Comparison of ENCODE assay signal across 1 cellular context in genomic region chr4:705278-706082, GRCh38.
TF ChIP-seq lines count a peak whose summit lies in the region.

PCGF3 (plus strand) TSS chr4:705832; CDS start chr4:733681, 27,849 bp downstream.

TF ChIP-seq in GM12878, 131 proteins besides CTCF, POLR2A, EP300 and RAD21 (continued from another document):
- TF ChIP-seq, protein P1, sequence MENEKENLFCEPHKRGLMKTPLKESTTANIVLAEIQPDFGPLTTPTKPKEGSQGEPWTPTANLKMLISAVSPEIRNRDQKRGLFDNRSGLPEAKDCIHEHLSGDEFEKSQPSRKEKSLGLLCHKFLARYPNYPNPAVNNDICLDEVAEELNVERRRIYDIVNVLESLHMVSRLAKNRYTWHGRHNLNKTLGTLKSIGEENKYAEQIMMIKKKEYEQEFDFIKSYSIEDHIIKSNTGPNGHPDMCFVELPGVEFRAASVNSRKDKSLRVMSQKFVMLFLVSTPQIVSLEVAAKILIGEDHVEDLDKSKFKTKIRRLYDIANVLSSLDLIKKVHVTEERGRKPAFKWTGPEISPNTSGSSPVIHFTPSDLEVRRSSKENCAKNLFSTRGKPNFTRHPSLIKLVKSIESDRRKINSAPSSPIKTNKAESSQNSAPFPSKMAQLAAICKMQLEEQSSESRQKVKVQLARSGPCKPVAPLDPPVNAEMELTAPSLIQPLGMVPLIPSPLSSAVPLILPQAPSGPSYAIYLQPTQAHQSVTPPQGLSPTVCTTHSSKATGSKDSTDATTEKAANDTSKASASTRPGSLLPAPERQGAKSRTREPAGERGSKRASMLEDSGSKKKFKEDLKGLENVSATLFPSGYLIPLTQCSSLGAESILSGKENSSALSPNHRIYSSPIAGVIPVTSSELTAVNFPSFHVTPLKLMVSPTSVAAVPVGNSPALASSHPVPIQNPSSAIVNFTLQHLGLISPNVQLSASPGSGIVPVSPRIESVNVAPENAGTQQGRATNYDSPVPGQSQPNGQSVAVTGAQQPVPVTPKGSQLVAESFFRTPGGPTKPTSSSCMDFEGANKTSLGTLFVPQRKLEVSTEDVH (IDR thresholded peaks at IDR 0.05; ENCODE audit: low read depth, partially characterized antibody) = no peak
- TF ChIP-seq, protein P2, sequence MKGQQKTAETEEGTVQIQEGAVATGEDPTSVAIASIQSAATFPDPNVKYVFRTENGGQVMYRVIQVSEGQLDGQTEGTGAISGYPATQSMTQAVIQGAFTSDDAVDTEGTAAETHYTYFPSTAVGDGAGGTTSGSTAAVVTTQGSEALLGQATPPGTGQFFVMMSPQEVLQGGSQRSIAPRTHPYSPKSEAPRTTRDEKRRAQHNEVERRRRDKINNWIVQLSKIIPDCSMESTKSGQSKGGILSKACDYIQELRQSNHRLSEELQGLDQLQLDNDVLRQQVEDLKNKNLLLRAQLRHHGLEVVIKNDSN (IDR thresholded peaks at IDR 0.05; ENCODE audit: borderline replicate concordance, extremely low read length, insufficient read depth, low read depth, low read length) = no peak
- TF ChIP-seq, protein P3, sequence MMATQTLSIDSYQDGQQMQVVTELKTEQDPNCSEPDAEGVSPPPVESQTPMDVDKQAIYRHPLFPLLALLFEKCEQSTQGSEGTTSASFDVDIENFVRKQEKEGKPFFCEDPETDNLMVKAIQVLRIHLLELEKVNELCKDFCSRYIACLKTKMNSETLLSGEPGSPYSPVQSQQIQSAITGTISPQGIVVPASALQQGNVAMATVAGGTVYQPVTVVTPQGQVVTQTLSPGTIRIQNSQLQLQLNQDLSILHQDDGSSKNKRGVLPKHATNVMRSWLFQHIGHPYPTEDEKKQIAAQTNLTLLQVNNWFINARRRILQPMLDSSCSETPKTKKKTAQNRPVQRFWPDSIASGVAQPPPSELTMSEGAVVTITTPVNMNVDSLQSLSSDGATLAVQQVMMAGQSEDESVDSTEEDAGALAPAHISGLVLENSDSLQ (IDR thresholded peaks at IDR 0.05) = peak; percentile 96
- TF ChIP-seq MEF2B (IDR thresholded peaks at IDR 0.05; ENCODE audit: partially characterized antibody, poor library complexity, severe bottlenecking) (peak; percentile 6), JUND (IDR thresholded peaks at IDR 0.05; ENCODE audit: low read depth, low read length) (no peak), IKZF1 (conservative IDR thresholded peaks at IDR 0.05) (peak; percentile 69), BCL3 (IDR thresholded peaks at IDR 0.05; ENCODE audit: borderline replicate concordance, insufficient read depth, low read depth, low read length, poor library complexity, severe bottlenecking) (no peak), YY1 (IDR thresholded peaks at IDR 0.05; ENCODE audit: low read depth, low read length) (no peak), ZNF24 (IDR thresholded peaks at IDR 0.05) (no peak), NRF1 (conservative IDR thresholded peaks at IDR 0.05; ENCODE audit: low read depth, low read length) (peak; percentile 54), SP1 (IDR thresholded peaks at IDR 0.05; ENCODE audit: low read depth, low read length) (peak; percentile 41), MAX (IDR thresholded peaks at IDR 0.05; ENCODE audit: low read depth, low read length) (peak; percentile 31; the same call in 1 of the 2 replicates), RB1 (IDR thresholded peaks at IDR 0.05; ENCODE audit: borderline replicate concordance) (peak; percentile 73; the same call in 1 of the 2 replicates), ZNF207 (IDR thresholded peaks at IDR 0.05; ENCODE audit: borderline replicate concordance) (peak; percentile 74; the same call in 1 of the 2 replicates), HDAC6 (IDR thresholded peaks at IDR 0.05; ENCODE audit: unreplicated experiment) (no peak), MTA2 (IDR thresholded peaks at IDR 0.05; ENCODE audit: low read depth) (peak; percentile 71), IRF5 (IDR thresholded peaks at IDR 0.05; ENCODE audit: borderline replicate concordance) (no peak), PBX3 (IDR thresholded peaks at IDR 0.05; ENCODE audit: insufficient replicate concordance, low read depth, low read length) (peak; percentile 88), FOXM1 (IDR thresholded peaks at IDR 0.05; ENCODE audit: low read depth, low read length) (no peak), NFXL1 (IDR thresholded peaks at IDR 0.05; ENCODE audit: borderline replicate concordance) (no peak)
- TF ChIP-seq, protein P4, sequence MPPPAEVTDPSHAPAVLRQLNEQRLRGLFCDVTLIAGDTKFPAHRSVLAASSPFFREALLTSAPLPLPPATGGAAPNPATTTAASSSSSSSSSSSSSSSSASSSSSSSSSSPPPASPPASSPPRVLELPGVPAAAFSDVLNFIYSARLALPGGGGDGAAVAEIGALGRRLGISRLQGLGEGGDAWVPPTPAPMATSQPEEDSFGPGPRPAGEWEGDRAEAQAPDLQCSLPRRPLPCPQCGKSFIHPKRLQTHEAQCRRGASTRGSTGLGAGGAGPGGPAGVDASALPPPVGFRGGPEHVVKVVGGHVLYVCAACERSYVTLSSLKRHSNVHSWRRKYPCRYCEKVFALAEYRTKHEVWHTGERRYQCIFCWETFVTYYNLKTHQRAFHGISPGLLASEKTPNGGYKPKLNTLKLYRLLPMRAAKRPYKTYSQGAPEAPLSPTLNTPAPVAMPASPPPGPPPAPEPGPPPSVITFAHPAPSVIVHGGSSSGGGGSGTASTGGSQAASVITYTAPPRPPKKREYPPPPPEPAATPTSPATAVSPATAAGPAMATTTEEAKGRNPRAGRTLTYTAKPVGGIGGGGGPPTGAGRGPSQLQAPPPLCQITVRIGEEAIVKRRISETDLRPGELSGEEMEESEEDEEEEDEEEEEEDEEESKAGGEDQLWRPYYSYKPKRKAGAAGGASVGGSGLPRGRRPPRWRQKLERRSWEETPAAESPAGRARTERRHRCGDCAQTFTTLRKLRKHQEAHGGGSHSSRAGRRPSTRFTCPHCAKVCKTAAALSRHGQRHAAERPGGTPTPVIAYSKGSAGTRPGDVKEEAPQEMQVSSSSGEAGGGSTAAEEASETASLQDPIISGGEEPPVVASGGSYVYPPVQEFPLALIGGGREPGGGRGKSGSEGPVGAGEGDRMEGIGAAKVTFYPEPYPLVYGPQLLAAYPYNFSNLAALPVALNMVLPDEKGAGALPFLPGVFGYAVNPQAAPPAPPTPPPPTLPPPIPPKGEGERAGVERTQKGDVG (CRISPR knock-in tag; IDR thresholded peaks at IDR 0.05) = no peak
